Comparison of ENCODE assay signal across 11 cellular contexts in the genomic region with DNA sequence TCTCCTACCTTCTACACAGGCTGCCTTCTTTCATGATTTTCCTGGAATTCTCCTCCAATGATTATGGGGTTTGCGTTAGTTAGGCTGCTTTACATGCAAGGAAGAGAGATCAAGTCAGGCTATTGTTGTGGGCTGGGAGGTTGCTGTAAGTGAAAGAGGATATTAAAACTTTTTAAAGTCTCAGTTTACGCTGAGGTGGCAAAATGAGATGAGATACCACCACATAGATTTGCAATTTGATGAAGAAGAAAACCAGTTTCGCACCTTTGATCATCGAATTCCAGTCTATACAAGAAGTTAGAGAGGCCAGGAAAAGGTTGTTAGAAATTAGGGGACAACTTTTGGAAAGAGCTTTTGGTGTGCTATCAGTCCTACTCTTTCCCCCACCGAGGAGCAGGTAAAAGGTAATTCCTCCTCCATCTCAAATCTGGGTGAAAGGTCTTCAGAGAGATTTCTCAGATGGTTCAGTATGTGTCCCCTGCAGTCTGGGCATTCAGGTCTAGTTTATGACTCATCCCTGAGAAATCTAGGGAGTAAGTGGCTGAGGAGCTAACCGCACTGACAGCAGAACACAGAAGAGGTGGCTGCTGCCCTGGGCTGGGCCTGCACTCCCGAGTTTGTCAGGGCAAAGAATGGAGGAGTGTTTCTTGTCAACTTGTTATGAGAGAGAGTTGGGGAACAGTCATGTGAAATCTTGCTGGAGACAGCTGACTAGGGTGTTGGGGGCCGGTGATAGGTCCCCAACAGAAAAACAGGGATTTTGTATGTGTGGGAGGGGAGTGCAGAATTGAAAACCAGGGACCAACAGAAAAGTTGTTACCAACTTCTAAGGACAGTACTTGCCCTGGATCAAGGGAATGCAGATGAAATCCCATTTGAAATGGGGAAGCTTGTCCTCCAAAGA. TPM values are rescaled to one million over a fixed set of nuclear protein-coding genes. Genes with fewer than 3 reads are reported as not detected.
DNase-seq lines count a peak whose midpoint lies in the region; TF ChIP-seq lines count a peak whose summit lies in the region.
"Had no signal": no experiment of that assay in that cellular context is flagged by ENCODE, and none has a peak within 500 bp of the region (broad histone marks: within the 10 kb centered on the region; RNA-seq: fewer than 3 reads in every experiment).

No MANE protein-coding gene starts in this region.

- H3K9me2 ChIP-seq in PC-9 (ENCODE audit: insufficient read depth), result no peaks in the 10 kb centered on the region

- peak overlapping the region; percentile 9; the same call in 1 of the 2 replicates for H2AFZ ChIP-seq in PC-9
- peak overlapping the region; percentile 53 for H2AFZ ChIP-seq in neuronal stem cell (ENCODE audit: low read length)
- H2AFZ ChIP-seq: neural progenitor cell had no signal

- H2BK5ac ChIP-seq in neuronal stem cell (ENCODE audit: low read length), result no peak overlapping the region

- H2BK12ac ChIP-seq in neuronal stem cell (ENCODE audit: low read length), result no peak overlapping the region

- H3K4me3 ChIP-seq in PC-9 (no peak overlapping the region), neuronal stem cell (ENCODE audit: low read length in 2 of 2) (no peak overlapping the region)
- H3K4me3 ChIP-seq: adrenal gland, neural progenitor cell had no signal

- no peak overlapping the region for H3K4ac ChIP-seq in neuronal stem cell (ENCODE audit: low read length)

- H3K9me3 ChIP-seq in PC-9 (ENCODE audit: insufficient read depth, low read depth) (no peaks in the 10 kb centered on the region), neuronal stem cell (replicated peaks in 1 of 2; ENCODE audit: control insufficient read depth in 2 of 2, insufficient read depth in 1 of 2, low read depth in 1 of 2, low read length in 2 of 2) (no peaks in the 10 kb centered on the region)
- H3K9me3 ChIP-seq: adrenal gland had no signal

- POLR2A ChIA-PET in PC-9 (lab: Charles Lee; ENCODE audit: unreplicated experiment), result interaction anchor here (0.7 to 0.8 kb wide), 3 partner anchors 256 to 1208 kb away, joined by 3 to 7 read pairs (median 4); no protein-coding TSS in a partner anchor

- DNase-seq in ELR (ENCODE audit: low read depth) (peak; percentile 90), PC-9 (peak; percentile 65 to 96), epithelial cell of prostate (ENCODE audit: low read depth, low spot score) (peak; percentile 52), neuronal stem cell (ENCODE audit: low spot score) (no peak), midbrain (lab: John Stamatoyannopoulos, UW) (no peak), medulla oblongata (ENCODE audit: extremely low spot score) (no peak), SKM-1 treated with dmso at 0.1 percent for 144 hours (lab: John Stamatoyannopoulos, UW; ENCODE audit: unreplicated experiment) (no peak), DMS 273 treated with DMSO at 0.1 percent for 48 hours (lab: John Stamatoyannopoulos, UW) (no peak)
- DNase-seq: activated CD4-positive, alpha-beta T cell treated with anti-CD3 and anti-CD28 coated beads for 36 hours had no signal

- CTCF ChIA-PET in PC-9 (lab: Charles Lee), result no interaction called here

- H3K79me1 ChIP-seq in neuronal stem cell (ENCODE audit: low read depth, low read length), result no peaks in the 10 kb centered on the region

- H3K9ac ChIP-seq in neuronal stem cell (ENCODE audit: low read depth, low read length, poor library complexity), result no peak overlapping the region
- H3K9ac ChIP-seq: neural progenitor cell had no signal

- no peak overlapping the region for H3K14ac ChIP-seq in neuronal stem cell (ENCODE audit: low read length)

- H3K27ac ChIP-seq in PC-9 (peak overlapping the region; percentile 58), epithelial cell of prostate (no peak overlapping the region), neuronal stem cell (replicated peaks; ENCODE audit: low read length) (no peak overlapping the region)
- H3K27ac ChIP-seq: adrenal gland, neural progenitor cell had no signal

- peaks cover 42% of the 10 kb centered on the region for H3K4me1 ChIP-seq in PC-9 (replicated peaks; ENCODE audit: insufficient read depth)
- peaks cover 2 to 17% of the 10 kb centered on the region in 2 donors for H3K4me1 ChIP-seq in neuronal stem cell (ENCODE audit: control insufficient read depth in 2 of 2, insufficient read depth in 1 of 2, low read depth in 1 of 2, low read length in 2 of 2)
- H3K4me1 ChIP-seq: adrenal gland had no signal

- WGBS in neuronal stem cell (ENCODE audit: extremely low coverage in 2 of 2, insufficient read length in 2 of 2, insufficient replicate concordance in 1 of 2), 2 donors, result no CpG with 5 or more reads among the region's 8 CpGs

- no peaks in the 10 kb centered on the region for H3K27me3 ChIP-seq in PC-9 (ENCODE audit: insufficient read depth, low read depth)
- H3K27me3 ChIP-seq in neuronal stem cell (ENCODE audit: control insufficient read depth in 3 of 3, insufficient read depth in 3 of 3, low read depth in 1 of 3, low read length in 3 of 3), result no peaks in the 10 kb centered on the region
- H3K27me3 ChIP-seq: adrenal gland, neural progenitor cell had no signal

- H3K23ac ChIP-seq in neuronal stem cell (ENCODE audit: low read depth, low read length, poor library complexity), result no peak overlapping the region

- H3K4me2 ChIP-seq in PC-9, result peak overlapping the region; percentile 61
- H3K4me2 ChIP-seq in neuronal stem cell (ENCODE audit: insufficient read depth, low read length, poor library complexity, severe bottlenecking), result no peak overlapping the region
- H3K4me2 ChIP-seq: neural progenitor cell had no signal

- H4K20me1 ChIP-seq in PC-9 (ENCODE audit: insufficient read depth), result no peaks in the 10 kb centered on the region

- no peak overlapping the region for H4K91ac ChIP-seq in neuronal stem cell (ENCODE audit: low read depth, low read length, poor library complexity)

- H3K79me2 ChIP-seq in PC-9 (ENCODE audit: low read depth), result no peaks in the 10 kb centered on the region

- H4K8ac ChIP-seq in neuronal stem cell (ENCODE audit: low read depth, low read length), result no peak overlapping the region

- no peak overlapping the region for H2BK120ac ChIP-seq in neuronal stem cell (ENCODE audit: low read depth, low read length)

- H3F3A ChIP-seq in PC-9 (ENCODE audit: insufficient read depth, low read depth), result peaks cover 14% of the 10 kb centered on the region; the same call in 1 of the 2 replicates

- no peak overlapping the region for H3K18ac ChIP-seq in neuronal stem cell (ENCODE audit: low read length)

- intact Hi-C loops in PC-9 (cut with micrococcal nuclease; ENCODE audit: unreplicated experiment), result no loop called here

- no peak for TF ChIP-seq CTCF in PC-9 (conservative IDR thresholded peaks at IDR 0.05)

- H2BK15ac ChIP-seq in neuronal stem cell (ENCODE audit: low read length), result no peak overlapping the region

- no TSS peak for BruUV-seq in PC-9 (replicated peaks; lab: Mats Ljungman, UMichigan)

- H3K36me3 ChIP-seq in PC-9 (ENCODE audit: low read depth) (no peaks in the 10 kb centered on the region), neuronal stem cell (replicated peaks in 1 of 2; ENCODE audit: control insufficient read depth in 2 of 2, insufficient read depth in 2 of 2, low read length in 2 of 2) (no peaks in the 10 kb centered on the region)
- H3K36me3 ChIP-seq: adrenal gland, neural progenitor cell had no signal

- H2AK5ac ChIP-seq in neuronal stem cell (ENCODE audit: low read depth, low read length), result no peak overlapping the region

RNA-seq across cellular contexts. Expression of a gene that starts 34.7 kb away (rescaled TPM):
- total RNA-seq in PC-9 (2021), result not detected in 2 replicates
- polyA plus RNA-seq in neuronal stem cell (2013, experiment 1 of 2), result not detected
- not detected for polyA plus RNA-seq in neuronal stem cell (2013, experiment 2 of 2)
- total RNA-seq: activated CD4-positive, alpha-beta T cell treated with anti-CD3 and anti-CD28 coated beads for 36 hours; adrenal gland had no signal
- polyA plus RNA-seq: adrenal gland had no signal

Comparison
In these comparisons a context has a peak if more than half of its experiments do, and no peak if none do; other contexts are left out.
1. DNase-seq: peak in ELR (single experiment), PC-9 (2 of 2) and epithelial cell of prostate (single experiment); none in neuronal stem cell (single experiment), midbrain (single experiment), medulla oblongata (single experiment), SKM-1 treated with dmso at 0.1 percent for 144 hours (single experiment) and DMS 273 treated with DMSO at 0.1 percent for 48 hours (single experiment).